20 cellular contexts compared by ENCODE assay signal in the genomic region with DNA sequence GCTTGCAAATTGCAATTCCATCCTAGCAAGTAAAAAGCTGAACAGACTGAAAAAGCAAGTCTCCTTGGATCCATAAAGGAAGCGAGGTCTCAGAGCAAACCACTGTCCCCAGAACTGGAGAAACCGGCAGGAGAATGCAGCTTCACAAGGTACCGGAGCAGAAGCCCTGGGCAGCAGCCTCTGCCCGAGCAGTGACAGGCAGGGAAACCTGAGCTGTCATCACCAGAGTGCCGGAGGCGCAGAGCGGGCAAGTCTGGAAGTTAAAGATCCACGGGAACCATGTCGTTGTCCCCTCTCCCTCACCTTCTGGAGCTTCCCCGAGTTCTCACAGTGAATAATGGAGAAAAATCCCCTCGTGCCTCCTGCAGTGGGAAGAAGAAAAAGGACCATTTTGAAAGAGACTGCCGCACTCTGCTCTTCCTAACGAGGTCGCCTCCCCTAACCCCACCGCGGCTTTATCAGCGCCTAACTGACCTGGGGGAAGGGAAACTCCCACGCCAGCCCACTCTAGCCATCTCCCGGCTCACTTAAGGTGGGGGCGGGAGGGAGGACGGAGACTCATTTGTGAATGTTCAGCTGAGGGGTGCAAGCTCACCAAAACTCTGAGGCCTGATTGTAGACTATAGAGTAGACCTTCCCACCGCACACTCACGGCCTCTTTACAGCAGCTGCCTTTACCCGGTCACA.
"Had no signal": no experiment of that assay in that cellular context is flagged by ENCODE, and none has a peak within 500 bp of the region (broad histone marks: within the 10 kb centered on the region; RNA-seq: fewer than 3 reads in every experiment).

No MANE protein-coding gene starts in this region.

- H3K27ac ChIP-seq: adrenal gland, cardiac muscle cell, dorsolateral prefrontal cortex, left ventricle myocardium inferior, thoracic aorta, WERI-Rb-1 had no signal

- H3K27ac Mint-ChIP-seq: activated CD8-positive, alpha-beta T cell treated with anti-CD3 and anti-CD28 coated beads for 36 hours; activated naive CD4-positive, alpha-beta T cell treated with anti-CD3 and anti-CD28 coated beads, Interleukin-2, amount 50 U/mL, for 24 hours; endodermal cell; natural killer cell; stimulated activated effector memory CD8-positive, alpha-beta T cell treated with anti-CD3 and anti-CD28 coated beads, Interleukin-12 subunit alpha, Interleukin-12 subunit beta, amount 100 ng/mL, for 72 hours; T-helper 2 cell treated with Interferon-gamma antibody and Interleukin-4, amounts not matched to agents 5 μg/mL and 100 μg/mL, for 36 hours had no signal

- H3K27me3 ChIP-seq: adrenal gland, cardiac muscle cell, dorsolateral prefrontal cortex had no signal

- H3K36me3 Mint-ChIP-seq: natural killer cell; stimulated activated effector memory CD8-positive, alpha-beta T cell treated with anti-CD3 and anti-CD28 coated beads, Interleukin-12 subunit alpha, Interleukin-12 subunit beta, amount 100 ng/mL, for 72 hours had no signal

- H3K36me3 ChIP-seq: adrenal gland, cardiac muscle cell, thoracic aorta, WERI-Rb-1 had no signal

- H3K9me3 Mint-ChIP-seq: activated CD8-positive, alpha-beta T cell treated with anti-CD3 and anti-CD28 coated beads for 36 hours; activated naive CD4-positive, alpha-beta T cell treated with anti-CD3 and anti-CD28 coated beads, Interleukin-2, amount 50 U/mL, for 24 hours; endodermal cell; natural killer cell; stimulated activated effector memory CD8-positive, alpha-beta T cell treated with anti-CD3 and anti-CD28 coated beads, Interleukin-12 subunit alpha, Interleukin-12 subunit beta, amount 100 ng/mL, for 72 hours; T-helper 2 cell treated with Interferon-gamma antibody and Interleukin-4, amounts not matched to agents 5 μg/mL and 100 μg/mL, for 36 hours had no signal

- DNase-seq: activated CD4-positive, alpha-beta T cell treated with anti-CD3 and anti-CD28 coated beads for 4 hours; activated CD8-positive, alpha-beta memory T cell treated with anti-CD3 and anti-CD28 coated beads, Interleukin-2, amount 50 U/mL, for 4 hours; activated CD8-positive, alpha-beta T cell treated with anti-CD3 and anti-CD28 coated beads for 36 hours; activated effector memory CD4-positive, alpha-beta T cell treated with anti-CD3 and anti-CD28 coated beads, Interleukin-2, amount 50 U/mL, for 16 hours; activated T-cell treated with anti-CD3 and anti-CD28 coated beads, Interleukin-2, amount 50 U/mL, for 48 hours; adrenal gland; dorsolateral prefrontal cortex; endodermal cell; kidney; left ventricle myocardium inferior; mesenchymal stem cell; natural killer cell; stimulated activated CD4-positive, alpha-beta T cell treated with anti-CD3 and anti-CD28 coated beads, Interleukin-12 subunit alpha, Interleukin-12 subunit beta, amount 100 ng/mL, for 4 hours; stimulated activated CD4-positive, alpha-beta T cell treated with anti-CD3 and anti-CD28 coated beads, Interleukin-2, amount 100 ng/mL, for 24 hours; WERI-Rb-1 had no signal

- H3K4me3 Mint-ChIP-seq: activated CD8-positive, alpha-beta T cell treated with anti-CD3 and anti-CD28 coated beads for 36 hours; activated naive CD4-positive, alpha-beta T cell treated with anti-CD3 and anti-CD28 coated beads, Interleukin-2, amount 50 U/mL, for 24 hours; endodermal cell; natural killer cell; stimulated activated effector memory CD8-positive, alpha-beta T cell treated with anti-CD3 and anti-CD28 coated beads, Interleukin-12 subunit alpha, Interleukin-12 subunit beta, amount 100 ng/mL, for 72 hours; T-helper 2 cell treated with Interferon-gamma antibody and Interleukin-4, amounts not matched to agents 5 μg/mL and 100 μg/mL, for 36 hours had no signal

- H3K4me3 ChIP-seq: adrenal gland, cardiac muscle cell, dorsolateral prefrontal cortex, left ventricle myocardium inferior, thoracic aorta had no signal

- H3K4me1 ChIP-seq: adrenal gland had no signal

- H3K27me3 Mint-ChIP-seq: activated naive CD4-positive, alpha-beta T cell treated with anti-CD3 and anti-CD28 coated beads, Interleukin-2, amount 50 U/mL, for 24 hours had no signal

- ATAC-seq: activated CD8-positive, alpha-beta T cell treated with anti-CD3 and anti-CD28 coated beads for 36 hours; natural killer cell; stimulated activated effector memory CD8-positive, alpha-beta T cell treated with anti-CD3 and anti-CD28 coated beads, Interleukin-12 subunit alpha, Interleukin-12 subunit beta, amount 100 ng/mL, for 72 hours had no signal

- H3K9me3 ChIP-seq: adrenal gland, left ventricle myocardium inferior, thoracic aorta had no signal

- H3K4me1 Mint-ChIP-seq: activated naive CD4-positive, alpha-beta T cell treated with anti-CD3 and anti-CD28 coated beads, Interleukin-2, amount 50 U/mL, for 24 hours; natural killer cell; stimulated activated effector memory CD8-positive, alpha-beta T cell treated with anti-CD3 and anti-CD28 coated beads, Interleukin-12 subunit alpha, Interleukin-12 subunit beta, amount 100 ng/mL, for 72 hours had no signal
